29 cellular contexts compared by ENCODE assay signal in genomic region chr7:55794527-55794926, GRCh38.
DNase-seq lines count a peak whose midpoint lies in the region; ATAC-seq and TF ChIP-seq lines count a peak whose summit lies in the region.
"Had no signal": no experiment of that assay in that cellular context is flagged by ENCODE, and none has a peak within 500 bp of the region (broad histone marks: within the 10 kb centered on the region; RNA-seq: fewer than 3 reads in every experiment).

No MANE protein-coding gene starts in this region.

- CTCF ChIA-PET in activated CD8-positive, alpha-beta memory T cell treated with anti-CD3 and anti-CD28 coated beads, Interleukin-2, amount 10 ng/mL, durations not matched to agents 7 days and 5 days (lab: Charles Lee) = no interaction called here

- no peaks in the 10 kb centered on the region for H3K27me3 ChIP-seq in RWPE2 (ENCODE audit: insufficient read depth, poor library complexity, severe bottlenecking)
- H3K27me3 ChIP-seq: BLaER1 treated with 17β-estradiol and CSF1 and Interleukin-3, amounts not matched to agents 10 nM and 100 nM; neural progenitor cell; Peyer's patch; testis; uterus had no signal

- peak; percentile 23 for DNase-seq in activated CD8-positive, alpha-beta memory T cell treated with anti-CD3 and anti-CD28 coated beads, Interleukin-2, amount 10 ng/mL, durations not matched to agents 7 days and 5 days
- DNase-seq in activated CD8-positive, alpha-beta memory T cell treated with anti-CD3 and anti-CD28 coated beads, Interleukin-2, amount 50 U/mL, for 4 hours = no peak
- DNase-seq in M059J (ENCODE audit: low read depth) (peak; percentile 48), RWPE2 (ENCODE audit: low spot score) (peak; percentile 75), kidney tubule cell (ENCODE audit: low spot score) (peak; percentile 30), islet precursor cell (no peak), midbrain (lab: John Stamatoyannopoulos, UW) (no peak)
- DNase-seq: activated CD4-positive, alpha-beta T cell treated with anti-CD3 and anti-CD28 coated beads for 1 hour; activated gamma-delta T cell treated with Interleukin-2 at 50 U/mL for 16 hours; activated naive CD8-positive, alpha-beta T cell treated with anti-CD3 and anti-CD28 coated beads, Interleukin-2, amount 50 U/mL, for 24 hours; activated T-cell treated with anti-CD3 and anti-CD28 coated beads, Interleukin-2, amount 50 U/mL, for 24 hours; COR-L47; cortex of kidney; DND-41; NCI-H2081 treated with DMSO at 0.1 percent for 48 hours; NCI-H446 treated with DMSO at 0.1 percent for 48 hours; Peyer's patch; posterior cingulate gyrus; stimulated activated CD4-positive, alpha-beta T cell treated with anti-CD3 and anti-CD28 coated beads, Interleukin-4, amount 100 ng/mL, for 4 hours; stimulated activated naive CD4-positive, alpha-beta T cell; testis; uterus had no signal

- peaks cover 8% of the 10 kb centered on the region for H3K9me3 Mint-ChIP-seq in activated CD8-positive, alpha-beta memory T cell treated with anti-CD3 and anti-CD28 coated beads, Interleukin-2, amount 10 ng/mL, durations not matched to agents 7 days and 5 days (ENCODE audit: low read depth)

- no peak for ATAC-seq in activated CD8-positive, alpha-beta memory T cell treated with anti-CD3 and anti-CD28 coated beads, Interleukin-2, amount 10 ng/mL, durations not matched to agents 7 days and 5 days
- ATAC-seq in RWPE2 (ENCODE audit: low read depth) (peak; percentile 93), GM21360 (IDR thresholded peaks at IDR 0.05; ENCODE audit: unreplicated experiment) (no peak)
- ATAC-seq: activated naive CD8-positive, alpha-beta T cell treated with anti-CD3 and anti-CD28 coated beads, Interleukin-2, amount 50 U/mL, for 24 hours; sciatic nerve had no signal

- no peak overlapping the region for H3K27ac ChIP-seq in RWPE2 (ENCODE audit: poor library complexity, severe bottlenecking)
- H3K27ac ChIP-seq: BLaER1 treated with 17β-estradiol and CSF1 and Interleukin-3, amounts not matched to agents 10 nM and 100 nM; neural progenitor cell; Peyer's patch; SK-N-MC; testis; uterus had no signal

- no peak overlapping the region for H3K4me3 Mint-ChIP-seq in activated CD8-positive, alpha-beta memory T cell treated with anti-CD3 and anti-CD28 coated beads, Interleukin-2, amount 10 ng/mL, durations not matched to agents 7 days and 5 days
- H3K4me3 Mint-ChIP-seq: activated naive CD8-positive, alpha-beta T cell treated with anti-CD3 and anti-CD28 coated beads, Interleukin-2, amount 50 U/mL, for 24 hours; activated T-cell treated with anti-CD3 and anti-CD28 coated beads, Interleukin-2, amount 50 U/mL, for 24 hours; neural progenitor cell; T-helper 1 cell treated with Interleukin-12 subunit alpha and Interleukin-12 subunit beta and Interleukin-4 antibody, amounts not matched to agents 30 μg/mL and 1 μg/mL, for 36 hours had no signal

- H3K36me3 ChIP-seq in RWPE2 (ENCODE audit: low read depth) = no peaks in the 10 kb centered on the region
- H3K36me3 ChIP-seq: BLaER1 treated with 17β-estradiol and CSF1 and Interleukin-3, amounts not matched to agents 10 nM and 100 nM; neural progenitor cell; Peyer's patch; uterus had no signal

- H3K4me3 ChIP-seq in RWPE2 (ENCODE audit: severe bottlenecking) = no peak overlapping the region
- H3K4me3 ChIP-seq: BLaER1 treated with 17β-estradiol and CSF1 and Interleukin-3, amounts not matched to agents 10 nM and 100 nM; lung; neural progenitor cell; Peyer's patch; SK-N-MC; testis; uterus had no signal

- TF ChIP-seq CTCF in RWPE2 (IDR thresholded peaks at IDR 0.05; ENCODE audit: poor library complexity, severe bottlenecking) = no peak

- H3K27ac Mint-ChIP-seq in activated CD8-positive, alpha-beta memory T cell treated with anti-CD3 and anti-CD28 coated beads, Interleukin-2, amount 10 ng/mL, durations not matched to agents 7 days and 5 days = no peak overlapping the region
- H3K27ac Mint-ChIP-seq: activated naive CD8-positive, alpha-beta T cell treated with anti-CD3 and anti-CD28 coated beads, Interleukin-2, amount 50 U/mL, for 24 hours; activated T-cell treated with anti-CD3 and anti-CD28 coated beads, Interleukin-2, amount 50 U/mL, for 24 hours; neural progenitor cell; T-helper 1 cell treated with Interleukin-12 subunit alpha and Interleukin-12 subunit beta and Interleukin-4 antibody, amounts not matched to agents 30 μg/mL and 1 μg/mL, for 36 hours had no signal

- H3K4me1 ChIP-seq in RWPE2 (ENCODE audit: insufficient read depth, poor library complexity, severe bottlenecking) = peaks cover 5% of the 10 kb centered on the region
- H3K4me1 ChIP-seq: BLaER1 treated with 17β-estradiol and CSF1 and Interleukin-3, amounts not matched to agents 10 nM and 100 nM; neural progenitor cell; Peyer's patch; testis; uterus had no signal

- peaks cover 14% of the 10 kb centered on the region for H3K9me3 ChIP-seq in RWPE2 (ENCODE audit: severe bottlenecking)
- H3K9me3 ChIP-seq: testis had no signal

- H3K27me3 Mint-ChIP-seq in activated CD8-positive, alpha-beta memory T cell treated with anti-CD3 and anti-CD28 coated beads, Interleukin-2, amount 10 ng/mL, durations not matched to agents 7 days and 5 days = no peaks in the 10 kb centered on the region

- no peaks in the 10 kb centered on the region for H3K36me3 Mint-ChIP-seq in activated CD8-positive, alpha-beta memory T cell treated with anti-CD3 and anti-CD28 coated beads, Interleukin-2, amount 10 ng/mL, durations not matched to agents 7 days and 5 days
- H3K36me3 Mint-ChIP-seq: neural progenitor cell had no signal

- no peaks in the 10 kb centered on the region for H3K4me1 Mint-ChIP-seq in activated CD8-positive, alpha-beta memory T cell treated with anti-CD3 and anti-CD28 coated beads, Interleukin-2, amount 10 ng/mL, durations not matched to agents 7 days and 5 days
- H3K4me1 Mint-ChIP-seq: activated naive CD8-positive, alpha-beta T cell treated with anti-CD3 and anti-CD28 coated beads, Interleukin-2, amount 50 U/mL, for 24 hours; neural progenitor cell had no signal

Comparison
In these comparisons a context has a peak if more than half of its experiments do, and no peak if none do; other contexts are left out.
1. DNase-seq: peak in activated CD8-positive, alpha-beta memory T cell treated with anti-CD3 and anti-CD28 coated beads, Interleukin-2, amount 10 ng/mL, durations not matched to agents 7 days and 5 days (single experiment), M059J (single experiment), RWPE2 (single experiment) and kidney tubule cell (single experiment); none in activated CD8-positive, alpha-beta memory T cell treated with anti-CD3 and anti-CD28 coated beads, Interleukin-2, amount 50 U/mL, for 4 hours (single experiment), islet precursor cell (single experiment) and midbrain (single experiment).